Comparison of ENCODE assay signal across 8 cellular contexts in genomic region chr17:42675348-42675983, GRCh38. TPM values are rescaled to one million over a fixed set of nuclear protein-coding genes. Genes with fewer than 3 reads are reported as not detected.
DNase-seq lines count a peak whose midpoint lies in the region; ATAC-seq and TF ChIP-seq lines count a peak whose summit lies in the region.

No MANE protein-coding gene starts in this region.

- H3K9me3 ChIP-seq in mesenchymal stem cell (ENCODE audit: control insufficient read depth, low read length), result no peaks in the 10 kb centered on the region

- WGBS in mesenchymal stem cell, result 3% methylated on average over 8 of the region's 29 CpGs

- peaks cover 28 to 39% of the 10 kb centered on the region in 2 experiments for H3K36me3 ChIP-seq in mesenchymal stem cell (ENCODE audit: control insufficient read depth in 1 of 2, insufficient read depth in 2 of 2, low read depth in 1 of 2, low read length in 2 of 2)

- H2BK12ac ChIP-seq in mesenchymal stem cell (ENCODE audit: low read length in 2 of 2), result peak overlapping the region in 1 of 2 experiments; percentile 57

- H3K4me3 Mint-ChIP-seq in IgD-negative memory B cell (peak overlapping the region; percentile 25 to 85 (median 76)), MCF 10A (ENCODE audit: unreplicated experiment) (peak overlapping the region; percentile 86)

- CTCF ChIA-PET in AG04449 (lab: Yijun Ruan, JAX), result interaction anchor here (1.1 to 6.4 kb wide), 6 partner anchors 8 to 97 kb away, joined by 4 to 120 read pairs (median 6); partner anchors contain the start of genes PSMC3IP, RETREG3, TUBG1 and TUBG2
- CTCF ChIA-PET in MCF 10A (lab: Yijun Ruan, JAX), result interaction anchor here (1.0 to 6.3 kb wide), 4 partner anchors 8 to 98 kb away, joined by 3 to 61 read pairs (median 32); partner anchors contain the start of genes PSMC3IP and TUBG1

- H3K4me1 Mint-ChIP-seq in IgD-negative memory B cell (peaks cover 27 to 31% (median 28%) of the 10 kb centered on the region in 3 donors), MCF 10A (ENCODE audit: insufficient read depth, unreplicated experiment) (peaks cover 16% of the 10 kb centered on the region)

- POLR2A ChIA-PET in AG04449 (lab: Yijun Ruan, JAX) (interaction anchor here (1.0 to 2.0 kb wide), 3 partner anchors 8 to 97 kb away, joined by 3 to 13 read pairs (median 9); partner anchors contain the start of gene PSMC3IP), MCF 10A (lab: Yijun Ruan, JAX) (interaction anchor here (0.6 to 10.9 kb wide), 16 partner anchors 8 to 470 kb away, joined by 3 to 158 read pairs (median 12); partner anchors contain the start of genes COASY, NAGLU, PSMC3IP and RETREG3)

- H4K91ac ChIP-seq in mesenchymal stem cell (ENCODE audit: low read length), result no peak overlapping the region

- peaks cover 26% of the 10 kb centered on the region for H3K27me3 Mint-ChIP-seq in IgD-negative memory B cell
- no peaks in the 10 kb centered on the region for H3K27me3 Mint-ChIP-seq in MCF 10A (ENCODE audit: insufficient read depth, unreplicated experiment)

- peaks cover 52% of the 10 kb centered on the region for H3K4me1 ChIP-seq in mesenchymal stem cell (ENCODE audit: control insufficient read depth, insufficient read depth, low read depth, low read length)

- H3K27ac Mint-ChIP-seq in IgD-negative memory B cell (no peak overlapping the region), MCF 10A (ENCODE audit: low read depth, unreplicated experiment) (peak overlapping the region; percentile 42)

- no peak overlapping the region for H2BK120ac ChIP-seq in mesenchymal stem cell (ENCODE audit: low read depth, low read length)

- H3K9ac ChIP-seq in mesenchymal stem cell (ENCODE audit: low read length), result peak overlapping the region; percentile 91

- H2AK5ac ChIP-seq in mesenchymal stem cell (ENCODE audit: low read length, severe bottlenecking), result no peak overlapping the region

- intact Hi-C loops in MCF 10A (cut with micrococcal nuclease), result loop anchor here (5.0 kb wide), 2 partner anchors 53 to 68 kb away; partner anchors contain the start of genes RETREG3 and TUBG1

- H3K27me3 ChIP-seq in mesenchymal stem cell (ENCODE audit: control insufficient read depth in 1 of 2, insufficient read depth in 1 of 2, low read length in 2 of 2), result no peaks in the 10 kb centered on the region

- H3K14ac ChIP-seq in mesenchymal stem cell (ENCODE audit: low read length in 2 of 2), result peak overlapping the region in 1 of 2 experiments; percentile 98

- H3K4ac ChIP-seq in mesenchymal stem cell (ENCODE audit: low read depth in 1 of 2, low read length in 2 of 2), result peak overlapping the region; percentile 35 to 50

- ATAC-seq in GM21528 (IDR thresholded peaks at IDR 0.05; ENCODE audit: low FRiP score, unreplicated experiment) (no peak), HG02884 (IDR thresholded peaks at IDR 0.05; ENCODE audit: unreplicated experiment) (no peak)

- H2BK15ac ChIP-seq in mesenchymal stem cell (ENCODE audit: low read depth, poor library complexity, severe bottlenecking), result peak overlapping the region; percentile 74

- H3K18ac ChIP-seq in mesenchymal stem cell (ENCODE audit: low read depth in 1 of 2, low read length in 2 of 2), result peak overlapping the region; percentile 91 to 97

- H3K4me2 ChIP-seq in mesenchymal stem cell (ENCODE audit: low read length, poor library complexity, severe bottlenecking), result peak overlapping the region; percentile 98

- TF ChIP-seq CTCF in AG04449 (IDR thresholded peaks at IDR 0.05; ENCODE audit: insufficient read depth, low read length, missing control alignments), result no peak
- no peak for TF ChIP-seq CTCF in MCF 10A (IDR thresholded peaks at IDR 0.05; ENCODE audit: unreplicated experiment)

- H2BK5ac ChIP-seq in mesenchymal stem cell (ENCODE audit: low read depth, low read length, poor library complexity, severe bottlenecking), result peak overlapping the region; percentile 61

- H2AFZ ChIP-seq in mesenchymal stem cell (ENCODE audit: low read depth, low read length), result no peak overlapping the region

- H3K4me3 ChIP-seq in AG04449 (ENCODE audit: low read depth, low read length) (peak overlapping the region; percentile 94), mesenchymal stem cell (ENCODE audit: insufficient read depth in 1 of 2, low read depth in 1 of 2, low read length in 2 of 2) (peak overlapping the region; percentile 82 to 96)

- H3K9me3 Mint-ChIP-seq in IgD-negative memory B cell, result no peaks in the 10 kb centered on the region
- no peaks in the 10 kb centered on the region for H3K9me3 Mint-ChIP-seq in MCF 10A (ENCODE audit: unreplicated experiment)

- no TSS peak for BruUV-seq in MCF 10A (replicated peaks; lab: Mats Ljungman, UMichigan)

- peaks cover 38% of the 10 kb centered on the region for H3K79me1 ChIP-seq in mesenchymal stem cell (replicated peaks; ENCODE audit: low read length, poor library complexity, severe bottlenecking)

- H3K27ac ChIP-seq in mesenchymal stem cell (ENCODE audit: low read length, poor library complexity, severe bottlenecking), result no peak overlapping the region

- H3K36me3 Mint-ChIP-seq in IgD-negative memory B cell (no peaks in the 10 kb centered on the region), MCF 10A (ENCODE audit: insufficient read depth, unreplicated experiment) (peaks cover 32% of the 10 kb centered on the region)

- peak overlapping the region; percentile 59 for H4K8ac ChIP-seq in mesenchymal stem cell (ENCODE audit: low read length)

- DNase-seq in AG04449 (ENCODE audit: low read depth, low spot score) (no peak), MCF 10A (ENCODE audit: unreplicated experiment) (peak; percentile 17), mesenchymal stem cell (no peak), glomerular visceral epithelial cell (ENCODE audit: extremely low spot score) (no peak)
- no peak for DNase-seq in activated CD8-positive, alpha-beta memory T cell treated with anti-CD3 and anti-CD28 coated beads, Interleukin-2, amount 50 U/mL, for 4 hours

- H3K23ac ChIP-seq in mesenchymal stem cell (ENCODE audit: low read length in 2 of 2), result peak overlapping the region in 1 of 2 experiments; percentile 97

RNA-seq across cellular contexts. Expression of gene PLEKHH3, which starts 1.3 kb away (rescaled TPM):
- polyA plus RNA-seq in IgD-negative memory B cell, result 1.1 TPM
- total RNA-seq in MCF 10A (2022), result 12.5 and 12.9 TPM in 2 replicates
- 24.7 TPM for polyA plus RNA-seq in mesenchymal stem cell (2013, experiment 1 of 2)
- 23.8 TPM for polyA plus RNA-seq in mesenchymal stem cell (2013, experiment 2 of 2)

RNA-seq across cellular contexts. Expression of gene CCR10, which starts 6.2 kb away (rescaled TPM):
- polyA plus RNA-seq in IgD-negative memory B cell, result 2.1 TPM
- total RNA-seq in MCF 10A (2022), result 0.21 and 0.22 TPM in 2 replicates
- polyA plus RNA-seq in mesenchymal stem cell (2013, experiment 1 of 2), result 0.97 TPM
- polyA plus RNA-seq in mesenchymal stem cell (2013, experiment 2 of 2), result 0.97 TPM

RNA-seq across cellular contexts. Expression of gene CNTNAP1, which starts 6.9 kb away (rescaled TPM):
- 1.1 TPM for polyA plus RNA-seq in IgD-negative memory B cell
- total RNA-seq in MCF 10A (2022), result 1.2 and 1.5 TPM in 2 replicates
- polyA plus RNA-seq in mesenchymal stem cell (2013, experiment 1 of 2), result 16.0 TPM
- polyA plus RNA-seq in mesenchymal stem cell (2013, experiment 2 of 2), result 14.6 TPM

RNA-seq across cellular contexts. Expression of gene TUBG2, which starts 16.4 kb away (rescaled TPM):
- polyA plus RNA-seq in IgD-negative memory B cell, result 2.5 TPM
- 21.3 and 23.4 TPM in 2 replicates for total RNA-seq in MCF 10A (2022)
- polyA plus RNA-seq in mesenchymal stem cell (2013, experiment 1 of 2), result 22.2 TPM
- polyA plus RNA-seq in mesenchymal stem cell (2013, experiment 2 of 2), result 20.6 TPM
